24 cellular contexts compared by ENCODE assay signal in genomic region chr13:102962430-102962829, GRCh38.
"Had no signal": no experiment of that assay in that cellular context is flagged by ENCODE, and none has a peak within 500 bp of the region (broad histone marks: within the 10 kb centered on the region; RNA-seq: fewer than 3 reads in every experiment).

No MANE protein-coding gene starts in this region.

- DNase-seq: cortex of kidney; effector memory CD8-positive, alpha-beta T cell; erythroblast; esophagus squamous epithelium; foreskin melanocyte; glutamatergic neuron; heart right ventricle; hippocampal formation; natural killer cell; occipital lobe; ovary; posterior cingulate gyrus; psoas muscle; right cardiac atrium; sigmoid colon; stimulated activated CD4-positive, alpha-beta T cell treated with anti-CD3 and anti-CD28 coated beads, Interleukin-2, amount 100 ng/mL, for 24 hours; stimulated activated CD4-positive, alpha-beta T cell treated with anti-CD3 and anti-CD28 coated beads, Interleukin-4, amount 100 ng/mL, for 24 hours; stimulated activated naive CD4-positive, alpha-beta T cell treated with Interleukin-2 at 50 U/mL for 16 hours; stomach; thyroid gland; trophoblast cell had no signal

- ATAC-seq: effector memory CD8-positive, alpha-beta T cell; heart right ventricle; natural killer cell; psoas muscle; right cardiac atrium; stimulated activated effector memory CD8-positive, alpha-beta T cell treated with anti-CD3 and anti-CD28 coated beads, Interleukin-12 subunit alpha, Interleukin-12 subunit beta, amount 100 ng/mL, for 72 hours had no signal

- H3K9me3 Mint-ChIP-seq: effector memory CD8-positive, alpha-beta T cell; memory B cell; natural killer cell; stimulated activated effector memory CD8-positive, alpha-beta T cell treated with anti-CD3 and anti-CD28 coated beads, Interleukin-12 subunit alpha, Interleukin-12 subunit beta, amount 100 ng/mL, for 72 hours had no signal

- H3K9me3 ChIP-seq: esophagus squamous epithelium, heart right ventricle, ovary, psoas muscle, sigmoid colon, stomach, thyroid gland had no signal

- H3K36me3 Mint-ChIP-seq: memory B cell; natural killer cell; stimulated activated effector memory CD8-positive, alpha-beta T cell treated with anti-CD3 and anti-CD28 coated beads, Interleukin-12 subunit alpha, Interleukin-12 subunit beta, amount 100 ng/mL, for 72 hours had no signal

- H3K27ac Mint-ChIP-seq: effector memory CD8-positive, alpha-beta T cell; memory B cell; natural killer cell; stimulated activated effector memory CD8-positive, alpha-beta T cell treated with anti-CD3 and anti-CD28 coated beads, Interleukin-12 subunit alpha, Interleukin-12 subunit beta, amount 100 ng/mL, for 72 hours had no signal

- H3K36me3 ChIP-seq: esophagus squamous epithelium, heart right ventricle, ovary, sigmoid colon, stomach, thyroid gland had no signal

- H3K4me1 Mint-ChIP-seq: memory B cell; natural killer cell; stimulated activated effector memory CD8-positive, alpha-beta T cell treated with anti-CD3 and anti-CD28 coated beads, Interleukin-12 subunit alpha, Interleukin-12 subunit beta, amount 100 ng/mL, for 72 hours had no signal

- H3K4me3 Mint-ChIP-seq: effector memory CD8-positive, alpha-beta T cell; memory B cell; natural killer cell; stimulated activated effector memory CD8-positive, alpha-beta T cell treated with anti-CD3 and anti-CD28 coated beads, Interleukin-12 subunit alpha, Interleukin-12 subunit beta, amount 100 ng/mL, for 72 hours had no signal

- H3K4me3 ChIP-seq: esophagus squamous epithelium, heart right ventricle, lung, ovary, psoas muscle, sigmoid colon, stomach, thyroid gland had no signal

- H3K27ac ChIP-seq: esophagus squamous epithelium, heart right ventricle, ovary, psoas muscle, sigmoid colon, stomach, thyroid gland had no signal

- H3K27me3 ChIP-seq: esophagus squamous epithelium, heart right ventricle, ovary, sigmoid colon, stomach, thyroid gland had no signal

- H3K4me1 ChIP-seq: heart right ventricle, psoas muscle, sigmoid colon, stomach, thyroid gland had no signal
